Comparison of ENCODE assay signal across 24 cellular contexts in the genomic region with DNA sequence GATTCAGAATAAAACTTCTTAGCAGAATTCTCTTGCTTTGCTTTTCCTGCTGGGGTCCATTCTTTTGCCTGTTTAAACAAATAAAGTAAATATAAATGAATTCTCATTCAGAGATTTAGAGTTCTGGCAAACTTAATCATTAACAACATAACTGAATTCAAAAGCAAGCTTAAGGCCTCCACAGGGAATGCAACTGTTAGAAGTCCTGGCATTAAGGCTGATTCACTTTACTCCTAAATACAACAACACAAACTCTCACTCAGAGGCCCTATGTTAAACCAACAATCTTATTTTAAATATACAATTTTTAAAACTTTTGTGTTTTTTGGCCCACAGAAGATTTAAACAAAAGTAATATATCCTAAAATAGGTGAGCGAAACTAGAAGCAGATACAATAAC.
"Had no signal": no experiment of that assay in that cellular context is flagged by ENCODE, and none has a peak within 500 bp of the region (broad histone marks: within the 10 kb centered on the region; RNA-seq: fewer than 3 reads in every experiment).

No MANE protein-coding gene starts in this region.

- H3K9me3 ChIP-seq: breast epithelium had no signal

- H3K36me3 ChIP-seq: breast epithelium had no signal

- H3K27me3 ChIP-seq: breast epithelium had no signal

- ATAC-seq: activated CD8-positive, alpha-beta T cell treated with anti-CD3 and anti-CD28 coated beads, Interleukin-2, amount 10 ng/mL, durations not matched to agents 7 days and 5 days had no signal

- H3K4me1 Mint-ChIP-seq: activated naive CD4-positive, alpha-beta T cell treated with anti-CD3 and anti-CD28 coated beads, Interleukin-2, amount 50 U/mL, for 24 hours had no signal

- H3K27ac Mint-ChIP-seq: activated CD8-positive, alpha-beta T cell treated with anti-CD3 and anti-CD28 coated beads, Interleukin-2, amount 10 ng/mL, durations not matched to agents 7 days and 5 days; activated naive CD4-positive, alpha-beta T cell treated with anti-CD3 and anti-CD28 coated beads, Interleukin-2, amount 50 U/mL, for 24 hours; activated T-cell treated with anti-CD3 and anti-CD28 coated beads, Interleukin-2, amount 50 U/mL, for 24 hours; activated T-helper 1 cell treated with anti-CD3 and anti-CD28 coated beads, Interleukin-12 subunit alpha, Interleukin-12 subunit beta, Interleukin-2, Interleukin-4 antibody, amounts not matched to agents 30 ng/mL and 10 ng/mL and 1 ng/mL, durations not matched to agents 14 hours and 24 hours and 36 hours; T-helper 1 cell treated with Interleukin-12 subunit alpha and Interleukin-12 subunit beta and Interleukin-4 antibody, amounts not matched to agents 30 μg/mL and 1 μg/mL, for 36 hours had no signal

- H2AFZ ChIP-seq: PC-9 had no signal

- H3K4me3 ChIP-seq: breast epithelium, PC-9 had no signal

- DNase-seq: activated CD4-positive, alpha-beta T cell treated with anti-CD3 and anti-CD28 coated beads for 48 hours; activated CD4-positive, alpha-beta T cell treated with anti-CD3 and anti-CD28 coated beads, Interleukin-2, amount 50 U/mL, for 4 hours; activated CD4-positive, CD25-positive, alpha-beta regulatory T cell treated with anti-CD3 and anti-CD28 coated beads, Interleukin-2, amount 50 U/mL, for 72 hours; activated CD8-positive, alpha-beta memory T cell treated with anti-CD3 and anti-CD28 coated beads, Interleukin-2, amount 50 U/mL, for 48 hours; activated CD8-positive, alpha-beta T cell treated with anti-CD3 and anti-CD28 coated beads, Interleukin-2, amount 10 ng/mL, durations not matched to agents 7 days and 5 days; activated effector memory CD4-positive, alpha-beta T cell treated with Interleukin-2 at 50 U/mL for 16 hours; activated naive CD4-positive, alpha-beta T cell; activated T-cell treated with anti-CD3 and anti-CD28 coated beads, Interleukin-2, amount 50 U/mL, for 24 hours; aorta; caudate nucleus; KG1; MV-4-11; NCI-H1105; NCI-H1436; NCI-H187; NCI-H2081; NCI-H510A treated with DMSO at 0.1 percent for 48 hours; NCI-H69; PC-9; SHP77 treated with DMSO at 0.1 percent for 48 hours had no signal

- H3K4me3 Mint-ChIP-seq: activated CD8-positive, alpha-beta T cell treated with anti-CD3 and anti-CD28 coated beads, Interleukin-2, amount 10 ng/mL, durations not matched to agents 7 days and 5 days; activated naive CD4-positive, alpha-beta T cell treated with anti-CD3 and anti-CD28 coated beads, Interleukin-2, amount 50 U/mL, for 24 hours; activated T-cell treated with anti-CD3 and anti-CD28 coated beads, Interleukin-2, amount 50 U/mL, for 24 hours; activated T-helper 1 cell treated with anti-CD3 and anti-CD28 coated beads, Interleukin-12 subunit alpha, Interleukin-12 subunit beta, Interleukin-2, Interleukin-4 antibody, amounts not matched to agents 30 ng/mL and 10 ng/mL and 1 ng/mL, durations not matched to agents 14 hours and 24 hours and 36 hours; T-helper 1 cell treated with Interleukin-12 subunit alpha and Interleukin-12 subunit beta and Interleukin-4 antibody, amounts not matched to agents 30 μg/mL and 1 μg/mL, for 36 hours had no signal

- H3K27me3 Mint-ChIP-seq: activated naive CD4-positive, alpha-beta T cell treated with anti-CD3 and anti-CD28 coated beads, Interleukin-2, amount 50 U/mL, for 24 hours; activated T-cell treated with anti-CD3 and anti-CD28 coated beads, Interleukin-2, amount 50 U/mL, for 24 hours had no signal

- H3K4me1 ChIP-seq: breast epithelium had no signal

- H3K4me2 ChIP-seq: PC-9 had no signal

- H3K9me3 Mint-ChIP-seq: activated naive CD4-positive, alpha-beta T cell treated with anti-CD3 and anti-CD28 coated beads, Interleukin-2, amount 50 U/mL, for 24 hours; activated T-cell treated with anti-CD3 and anti-CD28 coated beads, Interleukin-2, amount 50 U/mL, for 24 hours; activated T-helper 1 cell treated with anti-CD3 and anti-CD28 coated beads, Interleukin-12 subunit alpha, Interleukin-12 subunit beta, Interleukin-2, Interleukin-4 antibody, amounts not matched to agents 30 ng/mL and 10 ng/mL and 1 ng/mL, durations not matched to agents 14 hours and 24 hours and 36 hours; T-helper 1 cell treated with Interleukin-12 subunit alpha and Interleukin-12 subunit beta and Interleukin-4 antibody, amounts not matched to agents 30 μg/mL and 1 μg/mL, for 36 hours had no signal

- H3K27ac ChIP-seq: breast epithelium, PC-9 had no signal
